25 cellular contexts compared by ENCODE assay signal in the genomic region with DNA sequence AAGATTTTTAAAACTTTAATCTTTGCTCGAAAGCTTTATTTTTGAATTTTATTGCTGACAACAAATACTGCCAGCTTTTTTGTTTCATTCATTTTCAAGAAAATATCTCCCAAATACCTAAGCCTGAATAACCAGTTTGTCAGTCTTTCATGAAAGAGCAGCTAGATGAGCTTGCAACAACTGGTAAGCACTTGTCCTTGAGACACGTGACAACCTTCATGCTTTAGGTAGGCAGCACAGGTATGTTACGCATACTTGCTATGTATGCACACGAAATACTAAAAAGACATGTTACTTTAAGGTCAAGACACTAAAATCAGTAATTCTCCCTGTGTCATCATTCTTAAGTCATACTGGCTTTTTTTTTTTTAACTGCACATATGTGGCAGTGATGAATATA. TPM values are rescaled to one million over a fixed set of nuclear protein-coding genes. Genes with fewer than 3 reads are reported as not detected.
"Had no signal": no experiment of that assay in that cellular context is flagged by ENCODE, and none has a peak within 500 bp of the region (broad histone marks: within the 10 kb centered on the region; RNA-seq: fewer than 3 reads in every experiment).

No MANE protein-coding gene starts in this region.

- H3K4me3 ChIP-seq: ovary, upper lobe of left lung had no signal

- H3K36me3 ChIP-seq: ovary had no signal

- H3K27ac ChIP-seq: neutrophil, ovary, upper lobe of left lung had no signal

- H3K27me3 ChIP-seq: neutrophil, ovary, upper lobe of left lung had no signal

- DNase-seq: activated CD4-positive, alpha-beta T cell treated with anti-CD3 and anti-CD28 coated beads for 4 hours; activated CD4-positive, alpha-beta T cell treated with anti-CD3 and anti-CD28 coated beads, Interleukin-2, amount 50 U/mL, for 48 hours; activated CD4-positive, CD25-positive, alpha-beta regulatory T cell; activated CD8-positive, alpha-beta memory T cell treated with anti-CD3 and anti-CD28 coated beads, Interleukin-2, amount 50 U/mL, for 48 hours; activated effector memory CD4-positive, alpha-beta T cell treated with Interleukin-2 at 50 U/mL for 16 hours; activated naive CD4-positive, alpha-beta T cell treated with anti-CD3 and anti-CD28 coated beads, Interleukin-2, amount 10 ng/mL, durations not matched to agents 7 days and 5 days; activated T-cell treated with anti-CD3 and anti-CD28 coated beads, Interleukin-2, amount 50 U/mL, for 72 hours; erythroblast; glutamatergic neuron; hippocampal formation; left ventricle myocardium superior; ovary; right cardiac atrium; stimulated activated CD4-positive, alpha-beta T cell treated with anti-CD3 and anti-CD28 coated beads, Interleukin-12 subunit alpha, Interleukin-12 subunit beta, amount 100 ng/mL, for 4 hours; stimulated activated naive CD8-positive, alpha-beta T cell treated with anti-CD3 and anti-CD28 coated beads, Interleukin-15, amount 100 ng/mL, for 72 hours; T-helper 17 cell had no signal

- ATAC-seq: activated T-cell treated with anti-CD3 and anti-CD28 coated beads, Interleukin-2, amount 50 U/mL, for 72 hours; left ventricle myocardium superior; right cardiac atrium; stimulated activated naive CD8-positive, alpha-beta T cell treated with anti-CD3 and anti-CD28 coated beads, Interleukin-15, amount 100 ng/mL, for 72 hours; T-helper 17 cell had no signal

- H3K9me3 ChIP-seq: neutrophil, ovary, upper lobe of left lung had no signal

RNA-seq across cellular contexts. Expression of a gene that starts 22.8 kb away (rescaled TPM):
- total RNA-seq: chondrocyte had no signal

RNA-seq across cellular contexts. Expression of a gene that starts 30.6 kb away (rescaled TPM):
- total RNA-seq: activated CD8-positive, alpha-beta memory T cell treated with anti-CD3 and anti-CD28 coated beads for 36 hours; activated T-cell treated with anti-CD3 and anti-CD28 coated beads, Interleukin-2, amount 50 U/mL, for 72 hours; cardiac septum; chondrocyte; frontal cortex; left ventricle myocardium superior; myocyte; ovary; pulmonary artery endothelial cell; right cardiac atrium; T-helper 17 cell; temporal lobe; upper lobe of left lung had no signal
